ENCODE assay signal across 10 cellular contexts in the genomic region with DNA sequence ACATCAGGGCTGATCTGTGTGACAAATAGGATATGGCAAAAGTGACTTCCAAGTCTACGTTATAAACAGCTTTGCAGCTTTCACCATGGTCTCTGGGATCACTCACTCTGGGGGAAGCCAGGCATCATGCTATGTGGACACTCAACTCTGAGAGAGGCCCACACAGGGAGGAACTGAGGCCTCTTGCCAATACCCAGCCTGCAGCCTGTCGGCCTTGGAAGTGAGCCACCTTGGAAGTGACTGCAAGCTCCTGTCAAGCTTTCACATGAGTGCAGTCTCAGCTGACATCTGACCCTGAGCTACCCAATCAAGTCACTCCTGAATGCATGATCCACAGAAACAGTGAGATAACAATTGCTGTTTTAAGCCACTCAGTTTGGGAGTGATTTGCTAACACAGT. TPM values are rescaled to one million over a fixed set of nuclear protein-coding genes. Genes with fewer than 3 reads are reported as not detected.
DNase-seq lines count a peak whose midpoint lies in the region; ATAC-seq and TF ChIP-seq lines count a peak whose summit lies in the region.
"Had no signal": no experiment of that assay in that cellular context is flagged by ENCODE, and none has a peak within 500 bp of the region (broad histone marks: within the 10 kb centered on the region; RNA-seq: fewer than 3 reads in every experiment).

No MANE protein-coding gene starts in this region.

- H3K9me3 ChIP-seq in smooth muscle cell (replicated peaks; ENCODE audit: low read depth), result no peaks in the 10 kb centered on the region
- H3K9me3 ChIP-seq in MM.1S (replicated peaks; ENCODE audit: insufficient read depth, low read length), result no peaks in the 10 kb centered on the region

- H3K4me2 ChIP-seq in GM23338 (no peak overlapping the region), smooth muscle cell (no peak overlapping the region), MM.1S (ENCODE audit: low read depth, low read length) (no peak overlapping the region)

- H3K9me2 ChIP-seq in GM23338 (ENCODE audit: insufficient read depth), result no peaks in the 10 kb centered on the region
- H3K9me2 ChIP-seq in MM.1S (replicated peaks; ENCODE audit: insufficient read depth, low read length), result no peaks in the 10 kb centered on the region

- H3K36me3 ChIP-seq in GM23338 (ENCODE audit: insufficient read depth) (peaks cover 18% of the 10 kb centered on the region; the same call in 1 of the 2 replicates), smooth muscle cell (ENCODE audit: low read depth) (peaks cover 33% of the 10 kb centered on the region), MM.1S (replicated peaks; ENCODE audit: insufficient read depth, low read length) (no peaks in the 10 kb centered on the region)

- H3K4me3 ChIP-seq in GM23338 (no peak overlapping the region), dorsolateral prefrontal cortex (no peak overlapping the region), smooth muscle cell (no peak overlapping the region), MM.1S (ENCODE audit: low read length) (no peak overlapping the region)

- H3K4me1 Mint-ChIP-seq in GM23338, result peaks cover 17% of the 10 kb centered on the region
- H3K4me1 Mint-ChIP-seq in WTC11, result peaks cover 23% of the 10 kb centered on the region
- H3K4me1 Mint-ChIP-seq in nephron progenitor cell, result peaks cover 13% of the 10 kb centered on the region
- H3K4me1 Mint-ChIP-seq: stimulated activated effector memory CD8-positive, alpha-beta T cell treated with anti-CD3 and anti-CD28 coated beads, Interleukin-12 subunit alpha, Interleukin-12 subunit beta, amount 100 ng/mL, for 72 hours had no signal

- TF ChIP-seq CTCF in GM23338 (conservative IDR thresholded peaks at IDR 0.05; ENCODE audit: low read depth in 2 of 2) (no peak), dorsolateral prefrontal cortex (IDR thresholded peaks at IDR 0.05 in 54 of 56, conservative IDR thresholded peaks at IDR 0.05 in 2 of 56; ENCODE audit: low read depth in 1 of 56, partially characterized antibody in 56 of 56) (peak in 3 of 56 donors; percentile 6 to 8 (median 8)), smooth muscle cell (IDR thresholded peaks at IDR 0.05; ENCODE audit: borderline replicate concordance, insufficient read depth, poor library complexity, severe bottlenecking) (no peak), WTC11 (IDR thresholded peaks at IDR 0.05) (no peak), nephron progenitor cell (IDR thresholded peaks at IDR 0.05) (no peak), MM.1S (IDR thresholded peaks at IDR 0.05; ENCODE audit: low read length) (no peak)

- H3K36me3 Mint-ChIP-seq in GM23338 (ENCODE audit: low read depth) (peaks cover 61% of the 10 kb centered on the region), WTC11 (peaks cover 59% of the 10 kb centered on the region), nephron progenitor cell (ENCODE audit: low read depth) (peaks cover 62% of the 10 kb centered on the region)

- H3K27ac Mint-ChIP-seq in GM23338 (no peak overlapping the region), WTC11 (no peak overlapping the region), nephron progenitor cell (no peak overlapping the region)
- H3K27ac Mint-ChIP-seq: stimulated activated effector memory CD8-positive, alpha-beta T cell treated with anti-CD3 and anti-CD28 coated beads, Interleukin-12 subunit alpha, Interleukin-12 subunit beta, amount 100 ng/mL, for 72 hours had no signal

- POLR2A ChIA-PET in WTC11 (lab: Charles Lee), result no interaction called here

- H3K9me3 Mint-ChIP-seq in GM23338, result no peaks in the 10 kb centered on the region
- H3K9me3 Mint-ChIP-seq in WTC11, result no peaks in the 10 kb centered on the region
- H3K9me3 Mint-ChIP-seq in nephron progenitor cell, result peaks cover 18% of the 10 kb centered on the region
- H3K9me3 Mint-ChIP-seq: stimulated activated effector memory CD8-positive, alpha-beta T cell treated with anti-CD3 and anti-CD28 coated beads, Interleukin-12 subunit alpha, Interleukin-12 subunit beta, amount 100 ng/mL, for 72 hours had no signal

- 0 out of 2 replicates have a peak overlapping the region, but pooled peaks have one; percentile 4 for H3K27ac ChIP-seq in GM23338 (ENCODE audit: low read depth)
- peak overlapping the region in 12 of 59 donors; percentile 4 to 49 (median 24) for H3K27ac ChIP-seq in dorsolateral prefrontal cortex
- no peak overlapping the region for H3K27ac ChIP-seq in smooth muscle cell (ENCODE audit: low read depth)
- H3K27ac ChIP-seq in MM.1S (ENCODE audit: low read length), result no peak overlapping the region

- H3K4me1 ChIP-seq in GM23338 (ENCODE audit: insufficient read depth) (peaks cover 14% of the 10 kb centered on the region), smooth muscle cell (ENCODE audit: low read depth) (peaks cover 11% of the 10 kb centered on the region), MM.1S (ENCODE audit: low read length) (no peaks in the 10 kb centered on the region)

- H2AFZ ChIP-seq in GM23338 (no peak overlapping the region), smooth muscle cell (ENCODE audit: low read depth) (no peak overlapping the region), MM.1S (ENCODE audit: low read length) (no peak overlapping the region)

- intact Hi-C loops in dorsolateral prefrontal cortex (cut with DNase I), result loop anchor here (1.0 to 5.0 kb wide), 3 partner anchors 191 to 214 kb away; no protein-coding TSS in a partner anchor
- intact Hi-C loops in left colon (cut with DNase I, micrococcal nuclease), result no loop called here

- H4K20me1 ChIP-seq in GM23338 (replicated peaks; ENCODE audit: insufficient read depth) (no peaks in the 10 kb centered on the region; the same call in 1 of the 2 replicates), smooth muscle cell (ENCODE audit: low read depth) (no peaks in the 10 kb centered on the region), MM.1S (ENCODE audit: insufficient read depth, low read length) (no peaks in the 10 kb centered on the region)

- WGBS in smooth muscle cell (ENCODE audit: low lambda C conversion rate), result 35% methylated on average over 2 of the region's 2 CpGs

- CTCF ChIA-PET in WTC11 (lab: Charles Lee), result interaction anchor here (1.0 to 2.7 kb wide), 5 partner anchors 9 to 212 kb away, joined by 3 to 14 read pairs (median 9); no protein-coding TSS in a partner anchor

- DNase-seq in GM23338 (ENCODE audit: low spot score) (no peak), dorsolateral prefrontal cortex (peak in 9 of 10 donors; percentile 46 to 77 (median 61)), left colon (peak; percentile 24 to 63), smooth muscle cell (lab: John Stamatoyannopoulos, UW; ENCODE audit: unreplicated experiment) (peak; percentile 16), WTC11 (ENCODE audit: low spot score) (no peak), nephron progenitor cell (no peak), MM.1S (no peak)
- DNase-seq: stimulated activated CD4-positive, alpha-beta T cell treated with anti-CD3 and anti-CD28 coated beads, Interleukin-12 subunit alpha, Interleukin-12 subunit beta, amount 100 ng/mL, for 4 hours had no signal

- H3K79me2 ChIP-seq in GM23338 (replicated peaks; ENCODE audit: insufficient read depth), result peaks cover 10% of the 10 kb centered on the region; the same call in 1 of the 2 replicates
- no peaks in the 10 kb centered on the region for H3K79me2 ChIP-seq in smooth muscle cell (ENCODE audit: low read depth)
- H3K79me2 ChIP-seq in MM.1S (ENCODE audit: low read length), result no peaks in the 10 kb centered on the region

- H3F3A ChIP-seq in GM23338 (replicated peaks; ENCODE audit: low read depth) (peaks cover 7% of the 10 kb centered on the region; the same call in 1 of the 2 replicates), smooth muscle cell (ENCODE audit: low read depth) (peaks cover 9% of the 10 kb centered on the region), MM.1S (ENCODE audit: insufficient read depth, low read length) (no peaks in the 10 kb centered on the region)

- no peaks in the 10 kb centered on the region for H3K27me3 ChIP-seq in GM23338 (ENCODE audit: insufficient read depth)
- no peaks in the 10 kb centered on the region for H3K27me3 ChIP-seq in dorsolateral prefrontal cortex
- H3K27me3 ChIP-seq in smooth muscle cell (ENCODE audit: low read depth), result no peaks in the 10 kb centered on the region
- H3K27me3 ChIP-seq in MM.1S (replicated peaks; ENCODE audit: insufficient read depth, low read length), result no peaks in the 10 kb centered on the region

- H3K27me3 Mint-ChIP-seq in GM23338 (ENCODE audit: insufficient read depth, low read depth, poor library complexity), result peaks cover 4% of the 10 kb centered on the region
- H3K27me3 Mint-ChIP-seq in WTC11 (ENCODE audit: low read depth), result no peaks in the 10 kb centered on the region
- no peaks in the 10 kb centered on the region for H3K27me3 Mint-ChIP-seq in nephron progenitor cell (ENCODE audit: low read depth, poor library complexity)

- no peak overlapping the region for H3K4me3 Mint-ChIP-seq in GM23338
- no peak overlapping the region for H3K4me3 Mint-ChIP-seq in WTC11
- H3K4me3 Mint-ChIP-seq in nephron progenitor cell, result no peak overlapping the region
- H3K4me3 Mint-ChIP-seq: stimulated activated effector memory CD8-positive, alpha-beta T cell treated with anti-CD3 and anti-CD28 coated beads, Interleukin-12 subunit alpha, Interleukin-12 subunit beta, amount 100 ng/mL, for 72 hours had no signal

- H3K9ac ChIP-seq in smooth muscle cell (ENCODE audit: low read depth) (no peak overlapping the region), MM.1S (ENCODE audit: low read length) (no peak overlapping the region)

- ATAC-seq in GM23338, result no peak
- ATAC-seq in left colon, result peak; percentile 56
- ATAC-seq in HG03045 (IDR thresholded peaks at IDR 0.05; ENCODE audit: unreplicated experiment), result no peak
- no peak for ATAC-seq in WTC11
- ATAC-seq: stimulated activated effector memory CD8-positive, alpha-beta T cell treated with anti-CD3 and anti-CD28 coated beads, Interleukin-12 subunit alpha, Interleukin-12 subunit beta, amount 100 ng/mL, for 72 hours had no signal

TF ChIP-seq in GM23338, 12 proteins besides CTCF, POLR2A, EP300 and RAD21 (continues in another document):
- TF ChIP-seq ZNF331 (CRISPR knock-in tag; IDR thresholded peaks at IDR 0.05; ENCODE audit: low read depth) (no peak), EZH2phosphoT487 (IDR thresholded peaks at IDR 0.05; ENCODE audit: unreplicated experiment) (no peak)

TF ChIP-seq in WTC11, 78 proteins besides CTCF, POLR2A, EP300 and RAD21 (continues in another document):
- no peak for TF ChIP-seq CREB1 (CRISPR knock-in tag; IDR thresholded peaks at IDR 0.05)
- TF ChIP-seq SMAD4 (CRISPR knock-in tag; IDR thresholded peaks at IDR 0.05), result no peak

RNA-seq across cellular contexts. Expression of a gene that starts 56.5 kb away (rescaled TPM):
- total RNA-seq in GM23338 (2014; rRNA removed; shearing (Covaris generic)), result 1.0 and 2.4 TPM in 2 replicates
- polyA plus RNA-seq in GM23338 (2016; fragmentation: Nextera tagmentation; extraction: Ambion mirVana) (0.32 and 0.70 TPM in 2 replicates), smooth muscle cell (0.16 and 0.35 TPM in 2 replicates)
- total RNA-seq in dorsolateral prefrontal cortex (10 to 100 TPM in 57 of 120 experiments, 1 to 10 TPM in 63; 5.2 to 28.8 (median 9.8) TPM), left colon (1 to 10 TPM; 6.0 to 7.8 TPM), smooth muscle cell (0.09 and 0.90 TPM in 2 replicates), WTC11 (2021) (1.7 to 2.8 TPM (median 2.4 TPM) in 3 replicates)

RNA-seq across cellular contexts. Expression of a gene that starts 57.4 kb away (rescaled TPM):
- total RNA-seq in GM23338 (2014; rRNA removed; shearing (Covaris generic)), result 4.0 and 9.6 TPM in 2 replicates
- 17.0 and 18.5 TPM in 2 replicates for polyA plus RNA-seq in GM23338 (2016; fragmentation: Nextera tagmentation; extraction: Ambion mirVana)
- 100 to 1,000 TPM in 112 of 120 experiments, 10 to 100 TPM in 8; 59.9 to 383 (median 222) TPM for total RNA-seq in dorsolateral prefrontal cortex
- total RNA-seq in left colon, result 1 to 10 TPM; 2.6 to 6.8 TPM
- 2.6 and 6.7 TPM in 2 replicates for total RNA-seq in smooth muscle cell
- polyA plus RNA-seq in smooth muscle cell, result 2.3 and 4.1 TPM in 2 replicates
- 8.4 to 14.3 TPM (median 12.0 TPM) in 3 replicates for total RNA-seq in WTC11 (2021)

Comparison
In these comparisons a context has a peak if more than half of its experiments do, and no peak if none do; other contexts are left out.
1. DNase-seq: peak in dorsolateral prefrontal cortex (9 of 10), left colon (2 of 2) and smooth muscle cell (single experiment); none in GM23338 (single experiment), WTC11 (single experiment), nephron progenitor cell (single experiment) and MM.1S (single experiment).
2. intact Hi-C loops: an anchor here in dorsolateral prefrontal cortex (1.0 to 5.0 kb wide); none called in left colon.